ENCODE assay signal across 9 cellular contexts in genomic region chr1:180912211-180912800, GRCh38. TPM values are rescaled to one million over a fixed set of nuclear protein-coding genes. Genes with fewer than 3 reads are reported as not detected.
A peak's percentile ranks its signal among the peaks of the same experiment; 100 is the strongest.
DNase-seq lines count a peak whose midpoint lies in the region; ATAC-seq and TF ChIP-seq lines count a peak whose summit lies in the region.
"Had no signal": no experiment of that assay in that cellular context is flagged by ENCODE, and none has a peak within 500 bp of the region (broad histone marks: within the 10 kb centered on the region; RNA-seq: fewer than 3 reads in every experiment).

No MANE protein-coding gene starts in this region.

- H3K9ac ChIP-seq in BLaER1 treated with 17β-estradiol and CSF1 and Interleukin-3, amounts not matched to agents 10 nM and 100 nM = peak overlapping the region; percentile 26 to 76 (median 68); a peak in 21 of 22 replicates

- no peak for TF ChIP-seq CTCF in lower leg skin (IDR thresholded peaks at IDR 0.05)

- peaks cover 90 to 100% (median 98%) of the 10 kb centered on the region in 11 experiments for H3K27me3 ChIP-seq in BLaER1 treated with 17β-estradiol and CSF1 and Interleukin-3, amounts not matched to agents 10 nM and 100 nM
- peaks cover 30% of the 10 kb centered on the region for H3K27me3 ChIP-seq in thymus (ENCODE audit: control insufficient read depth, insufficient read depth)

- peak overlapping the region in 3 of 11 experiments; percentile 18 to 48 (median 47); a peak in 4 of 22 replicates for H3K27ac ChIP-seq in BLaER1 treated with 17β-estradiol and CSF1 and Interleukin-3, amounts not matched to agents 10 nM and 100 nM
- no peak overlapping the region for H3K27ac ChIP-seq in thymus (ENCODE audit: low read depth)

- 1% methylated on average over 12 to 38 of the region's 71 CpGs for WGBS in lower leg skin, 2 donors
- 1% methylated on average over 71 of the region's 71 CpGs for WGBS in thymus

- H3K4me2 ChIP-seq in BLaER1 treated with 17β-estradiol and CSF1 and Interleukin-3, amounts not matched to agents 10 nM and 100 nM = peak overlapping the region; percentile 96 to 100 (median 99)

- TF ChIP-seq POLR2A in lower leg skin (IDR thresholded peaks at IDR 0.05) = no peak

- peak overlapping the region; percentile 59 to 76 (median 66) for H3K4me3 ChIP-seq in BLaER1 treated with 17β-estradiol and CSF1 and Interleukin-3, amounts not matched to agents 10 nM and 100 nM
- H3K4me3 ChIP-seq in lower leg skin (ENCODE audit: low read depth, poor library complexity, severe bottlenecking) (peak overlapping the region; percentile 39), thymus (ENCODE audit: low read length) (peak overlapping the region; percentile 56)

- no peaks in the 10 kb centered on the region for H3K36me3 ChIP-seq in BLaER1 treated with 17β-estradiol and CSF1 and Interleukin-3, amounts not matched to agents 10 nM and 100 nM
- H3K36me3 ChIP-seq in thymus (ENCODE audit: control insufficient read depth, insufficient read depth) = no peaks in the 10 kb centered on the region

- H3K4me1 ChIP-seq in BLaER1 treated with 17β-estradiol and CSF1 and Interleukin-3, amounts not matched to agents 10 nM and 100 nM = peaks cover 7 to 21% (median 19%) of the 10 kb centered on the region in 10 experiments; a peak in 18 of 20 replicates
- peaks cover 23% of the 10 kb centered on the region for H3K4me1 ChIP-seq in thymus (ENCODE audit: control insufficient read depth, insufficient read depth, low read length)

- intact Hi-C loops in lower leg skin (cut with DNase I; ENCODE audit: low total_unique reads) = no loop called here

- no peak for ATAC-seq in HG03354 (IDR thresholded peaks at IDR 0.05; ENCODE audit: poor library complexity, severe bottlenecking, unreplicated experiment)

- H4K20me1 ChIP-seq in BLaER1 treated with 17β-estradiol and CSF1 and Interleukin-3, amounts not matched to agents 10 nM and 100 nM = peaks cover 0 to 32% (median 19%) of the 10 kb centered on the region in 11 experiments; a peak in 15 of 22 replicates

- DNase-seq in HK-2 (ENCODE audit: unreplicated experiment) = peak; percentile 42
- peak; percentile 26 for DNase-seq in dedifferentiated amniotic fluid mesenchymal stem cell (ENCODE audit: extremely low spot score)
- DNase-seq in lower leg skin (ENCODE audit: low spot score in 2 of 2) = peak in 1 of 2 donors; percentile 86
- no peak for DNase-seq in RKO (ENCODE audit: low spot score)
- DNase-seq in NCI-H187 treated with DMSO at 0.1 percent for 48 hours (lab: John Stamatoyannopoulos, UW) = no peak

- H3K9me3 ChIP-seq in BLaER1 treated with 17β-estradiol and CSF1 and Interleukin-3, amounts not matched to agents 10 nM and 100 nM (replicated peaks in 1 of 11) = no peaks in the 10 kb centered on the region
- H3K9me3 ChIP-seq in thymus (ENCODE audit: control insufficient read depth) = no peaks in the 10 kb centered on the region

RNA-seq across cellular contexts. Expression of gene KIAA1614, which starts 0.4 kb away (rescaled TPM):
- total RNA-seq in lower leg skin = 1 to 10 TPM; 1.0 to 8.5 (median 3.5) TPM
- 0.84 TPM for polyA plus RNA-seq in thymus
- polyA plus RNA-seq: IgD-negative memory B cell had no signal

Comparison
In these comparisons a context has a peak if more than half of its experiments do, and no peak if none do; other contexts are left out.
1. DNase-seq: peak in HK-2 (single experiment) and dedifferentiated amniotic fluid mesenchymal stem cell (single experiment); none in RKO (single experiment) and NCI-H187 treated with DMSO at 0.1 percent for 48 hours (single experiment).
2. Peak in every context shown above with its lines, with median percentiles within 50 percentile points of each other: H3K4me3 ChIP-seq.